Comparison of ENCODE assay signal across 13 cellular contexts in genomic region chr11:63563201-63564055, GRCh38. TPM values are rescaled to one million over a fixed set of nuclear protein-coding genes. Genes with fewer than 3 reads are reported as not detected.
DNase-seq lines count a peak whose midpoint lies in the region; ATAC-seq and TF ChIP-seq lines count a peak whose summit lies in the region.
"Had no signal": no experiment of that assay in that cellular context is flagged by ENCODE, and none has a peak within 500 bp of the region (broad histone marks: within the 10 kb centered on the region; RNA-seq: fewer than 3 reads in every experiment).

TSS of gene PLAAT2 (minus strand) at chr11:63563379. CDS start at chr11:63563324, 55 bp downstream.

- ATAC-seq in GM18867 (IDR thresholded peaks at IDR 0.05; ENCODE audit: unreplicated experiment) (peak; percentile 0), HG03521 (IDR thresholded peaks at IDR 0.05; ENCODE audit: unreplicated experiment) (peak; percentile 2)
- no peak for ATAC-seq in effector memory CD8-positive, alpha-beta T cell (replicated peaks)
- ATAC-seq: gastrocnemius medialis had no signal

- no peak within 1 kb of the TSS for H3K4me2 ChIP-seq in GM23248 (ENCODE audit: unreplicated experiment)

- 0 out of 2 replicates have a peak, but pooled peaks cover 5% of the 10 kb centered on the region for H3K27me3 ChIP-seq in GM23248 (replicated peaks; ENCODE audit: insufficient read depth)
- H3K27me3 ChIP-seq: ascending aorta, gastrocnemius medialis had no signal

- no peak within 1 kb of the TSS for H3K4me3 ChIP-seq in GM23248
- H3K4me3 ChIP-seq: ascending aorta, gastrocnemius medialis, skin epidermis had no signal

- WGBS in GM23248 (ENCODE audit: low coverage in 1 of 2, low lambda C conversion rate in 2 of 2, missing lambda C conversion rate in 2 of 2), 2 experiments: 82 to 86% methylated on average over 12 to 13 of the region's 13 CpGs

- peak within 1 kb of the TSS; percentile 84 to 100 for H3K27ac Mint-ChIP-seq in effector memory CD8-positive, alpha-beta T cell
- H3K27ac Mint-ChIP-seq in nephron: peak within 1 kb of the TSS in 2 of 3 experiments; percentile 44 to 78

- H3K9me3 ChIP-seq in GM23248 (ENCODE audit: low read depth): no peaks in the 10 kb centered on the region
- H3K9me3 ChIP-seq: ascending aorta, gastrocnemius medialis had no signal

- H4K20me1 ChIP-seq in GM23248 (ENCODE audit: insufficient read depth): no peaks in the 10 kb centered on the region

- H3K9me3 Mint-ChIP-seq in effector memory CD8-positive, alpha-beta T cell: no peaks in the 10 kb centered on the region
- no peaks in the 10 kb centered on the region for H3K9me3 Mint-ChIP-seq in nephron

- peaks cover 13% of the 10 kb centered on the region; the same call in 1 of the 2 replicates for H3F3A ChIP-seq in GM23248 (ENCODE audit: insufficient read depth)

- no peak for DNase-seq in effector memory CD8-positive, alpha-beta T cell
- DNase-seq in globus pallidus (ENCODE audit: low spot score): no peak
- no peak for DNase-seq in NCI-H2227 treated with DMSO at 0.1 percent for 48 hours (lab: John Stamatoyannopoulos, UW)
- no peak for DNase-seq in GM23248
- DNase-seq: effector CD4-positive, alpha-beta T cell; gastrocnemius medialis; islet precursor cell; NCI-H524 treated with DMSO at 0.1 percent for 48 hours had no signal

- H3K36me3 Mint-ChIP-seq in effector memory CD8-positive, alpha-beta T cell (ENCODE audit: insufficient read depth): peaks cover 5% of the 10 kb centered on the region
- no peaks in the 10 kb centered on the region for H3K36me3 Mint-ChIP-seq in nephron (ENCODE audit: low read depth)

- no peaks in the 10 kb centered on the region for H3K9me2 ChIP-seq in GM23248 (ENCODE audit: insufficient read depth)

- H3K4me1 ChIP-seq in GM23248 (ENCODE audit: insufficient read depth): peaks cover 16% of the 10 kb centered on the region

- H2AFZ ChIP-seq in GM23248: no peak within 1 kb of the TSS

- no peak within 1 kb of the TSS for H3K4me3 Mint-ChIP-seq in effector memory CD8-positive, alpha-beta T cell
- H3K4me3 Mint-ChIP-seq in nephron: no peak within 1 kb of the TSS

- H3K27me3 Mint-ChIP-seq in effector memory CD8-positive, alpha-beta T cell: no peaks in the 10 kb centered on the region
- H3K27me3 Mint-ChIP-seq in nephron (ENCODE audit: low read depth): peaks cover 3% of the 10 kb centered on the region

- no peak within 1 kb of the TSS for H3K9ac ChIP-seq in GM23248

- no peaks in the 10 kb centered on the region for H3K79me2 ChIP-seq in GM23248 (ENCODE audit: insufficient read depth)

- in situ Hi-C loops in GM23248 (cut with MboI): no loop called here

- H3K4me1 Mint-ChIP-seq in effector memory CD8-positive, alpha-beta T cell (ENCODE audit: low read depth in 2 of 2): peaks cover 42 to 45% of the 10 kb centered on the region in 2 donors
- peaks cover 17% of the 10 kb centered on the region for H3K4me1 Mint-ChIP-seq in nephron

- H3K36me3 ChIP-seq in GM23248 (ENCODE audit: low read depth): no peaks in the 10 kb centered on the region
- H3K36me3 ChIP-seq: ascending aorta, gastrocnemius medialis had no signal

- TF ChIP-seq CTCF in nephron (IDR thresholded peaks at IDR 0.05; ENCODE audit: unreplicated experiment in 3 of 3): no peak

- no peak within 1 kb of the TSS for H3K27ac ChIP-seq in GM23248
- H3K27ac ChIP-seq: ascending aorta, gastrocnemius medialis had no signal

RNA-seq across cellular contexts. Expression of gene PLAAT2, which starts in this region (rescaled TPM):
- not detected in 2 replicates for total RNA-seq in GM23248 (2014; rRNA removed; shearing (Covaris generic))
- not detected in 2 replicates for polyA plus RNA-seq in GM23248 (2016; fragmentation: Nextera tagmentation; extraction: Ambion mirVana)
- total RNA-seq: ascending aorta, gastrocnemius medialis had no signal
